In genomic region chr20:62040381-62040922, GRCh38 we compare ENCODE assay signal across 1 cellular context.
TF ChIP-seq lines count a peak whose summit lies in the region.

No MANE protein-coding gene starts in this region.

TF ChIP-seq in GM23338, 12 proteins besides CTCF, POLR2A, EP300 and RAD21 (continued from another document):
- no peak for TF ChIP-seq REST (IDR thresholded peaks at IDR 0.05; ENCODE audit: unreplicated experiment)
- no peak for TF ChIP-seq POLR2AphosphoS5 (IDR thresholded peaks at IDR 0.05; ENCODE audit: low read depth)
- TF ChIP-seq EZH2phosphoT487 (IDR thresholded peaks at IDR 0.05; ENCODE audit: unreplicated experiment), result no peak
- no peak for TF ChIP-seq ZNF114 (CRISPR knock-in tag; IDR thresholded peaks at IDR 0.05)
- TF ChIP-seq JUNB (IDR thresholded peaks at IDR 0.05; ENCODE audit: unreplicated experiment), result no peak
- TF ChIP-seq CREB1 (CRISPR knock-in tag; IDR thresholded peaks at IDR 0.05; ENCODE audit: low read depth), result no peak
- no peak for TF ChIP-seq NANOG (IDR thresholded peaks at IDR 0.05; ENCODE audit: borderline replicate concordance)
- no peak for TF ChIP-seq ZNF331 (CRISPR knock-in tag; IDR thresholded peaks at IDR 0.05; ENCODE audit: low read depth)
- no peak for TF ChIP-seq STAT1 (IDR thresholded peaks at IDR 0.05; ENCODE audit: unreplicated experiment)
- TF ChIP-seq, protein P1, sequence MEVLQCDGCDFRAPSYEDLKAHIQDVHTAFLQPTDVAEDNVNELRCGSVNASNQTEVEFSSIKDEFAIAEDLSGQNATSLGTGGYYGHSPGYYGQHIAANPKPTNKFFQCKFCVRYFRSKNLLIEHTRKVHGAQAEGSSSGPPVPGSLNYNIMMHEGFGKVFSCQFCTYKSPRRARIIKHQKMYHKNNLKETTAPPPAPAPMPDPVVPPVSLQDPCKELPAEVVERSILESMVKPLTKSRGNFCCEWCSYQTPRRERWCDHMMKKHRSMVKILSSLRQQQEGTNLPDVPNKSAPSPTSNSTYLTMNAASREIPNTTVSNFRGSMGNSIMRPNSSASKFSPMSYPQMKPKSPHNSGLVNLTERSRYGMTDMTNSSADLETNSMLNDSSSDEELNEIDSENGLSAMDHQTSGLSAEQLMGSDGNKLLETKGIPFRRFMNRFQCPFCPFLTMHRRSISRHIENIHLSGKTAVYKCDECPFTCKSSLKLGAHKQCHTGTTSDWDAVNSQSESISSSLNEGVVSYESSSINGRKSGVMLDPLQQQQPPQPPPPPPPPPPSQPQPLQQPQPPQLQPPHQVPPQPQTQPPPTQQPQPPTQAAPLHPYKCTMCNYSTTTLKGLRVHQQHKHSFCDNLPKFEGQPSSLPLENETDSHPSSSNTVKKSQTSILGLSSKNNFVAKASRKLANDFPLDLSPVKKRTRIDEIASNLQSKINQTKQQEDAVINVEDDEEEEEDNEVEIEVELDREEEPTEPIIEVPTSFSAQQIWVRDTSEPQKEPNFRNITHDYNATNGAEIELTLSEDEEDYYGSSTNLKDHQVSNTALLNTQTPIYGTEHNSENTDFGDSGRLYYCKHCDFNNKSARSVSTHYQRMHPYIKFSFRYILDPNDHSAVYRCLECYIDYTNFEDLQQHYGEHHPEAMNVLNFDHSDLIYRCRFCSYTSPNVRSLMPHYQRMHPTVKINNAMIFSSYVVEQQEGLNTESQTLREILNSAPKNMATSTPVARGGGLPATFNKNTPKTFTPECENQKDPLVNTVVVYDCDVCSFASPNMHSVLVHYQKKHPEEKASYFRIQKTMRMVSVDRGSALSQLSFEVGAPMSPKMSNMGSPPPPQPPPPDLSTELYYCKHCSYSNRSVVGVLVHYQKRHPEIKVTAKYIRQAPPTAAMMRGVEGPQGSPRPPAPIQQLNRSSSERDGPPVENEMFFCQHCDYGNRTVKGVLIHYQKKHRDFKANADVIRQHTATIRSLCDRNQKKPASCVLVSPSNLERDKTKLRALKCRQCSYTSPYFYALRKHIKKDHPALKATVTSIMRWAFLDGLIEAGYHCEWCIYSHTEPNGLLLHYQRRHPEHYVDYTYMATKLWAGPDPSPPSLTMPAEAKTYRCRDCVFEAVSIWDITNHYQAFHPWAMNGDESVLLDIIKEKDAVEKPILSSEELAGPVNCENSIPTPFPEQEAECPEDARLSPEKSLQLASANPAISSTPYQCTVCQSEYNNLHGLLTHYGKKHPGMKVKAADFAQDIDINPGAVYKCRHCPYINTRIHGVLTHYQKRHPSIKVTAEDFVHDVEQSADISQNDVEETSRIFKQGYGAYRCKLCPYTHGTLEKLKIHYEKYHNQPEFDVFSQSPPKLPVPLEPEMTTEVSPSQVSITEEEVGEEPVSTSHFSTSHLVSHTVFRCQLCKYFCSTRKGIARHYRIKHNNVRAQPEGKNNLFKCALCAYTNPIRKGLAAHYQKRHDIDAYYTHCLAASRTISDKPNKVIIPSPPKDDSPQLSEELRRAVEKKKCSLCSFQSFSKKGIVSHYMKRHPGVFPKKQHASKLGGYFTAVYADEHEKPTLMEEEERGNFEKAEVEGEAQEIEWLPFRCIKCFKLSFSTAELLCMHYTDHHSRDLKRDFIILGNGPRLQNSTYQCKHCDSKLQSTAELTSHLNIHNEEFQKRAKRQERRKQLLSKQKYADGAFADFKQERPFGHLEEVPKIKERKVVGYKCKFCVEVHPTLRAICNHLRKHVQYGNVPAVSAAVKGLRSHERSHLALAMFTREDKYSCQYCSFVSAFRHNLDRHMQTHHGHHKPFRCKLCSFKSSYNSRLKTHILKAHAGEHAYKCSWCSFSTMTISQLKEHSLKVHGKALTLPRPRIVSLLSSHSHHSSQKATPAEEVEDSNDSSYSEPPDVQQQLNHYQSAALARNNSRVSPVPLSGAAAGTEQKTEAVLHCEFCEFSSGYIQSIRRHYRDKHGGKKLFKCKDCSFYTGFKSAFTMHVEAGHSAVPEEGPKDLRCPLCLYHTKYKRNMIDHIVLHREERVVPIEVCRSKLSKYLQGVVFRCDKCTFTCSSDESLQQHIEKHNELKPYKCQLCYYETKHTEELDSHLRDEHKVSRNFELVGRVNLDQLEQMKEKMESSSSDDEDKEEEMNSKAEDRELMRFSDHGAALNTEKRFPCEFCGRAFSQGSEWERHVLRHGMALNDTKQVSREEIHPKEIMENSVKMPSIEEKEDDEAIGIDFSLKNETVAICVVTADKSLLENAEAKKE (CRISPR knock-in tag; IDR thresholded peaks at IDR 0.05), result no peak
